ENCODE assay signal across 11 cellular contexts in genomic region chr3:16484216-16484615, GRCh38. TPM values are rescaled to one million over a fixed set of nuclear protein-coding genes. Genes with fewer than 3 reads are reported as not detected.
DNase-seq lines count a peak whose midpoint lies in the region; ATAC-seq and TF ChIP-seq lines count a peak whose summit lies in the region.
"Had no signal": no experiment of that assay in that cellular context is flagged by ENCODE, and none has a peak within 500 bp of the region (broad histone marks: within the 10 kb centered on the region; RNA-seq: fewer than 3 reads in every experiment).

No MANE protein-coding gene starts in this region.

- H3K27me3 Mint-ChIP-seq in HFFc6 (ENCODE audit: insufficient read depth): no peaks in the 10 kb centered on the region; the same call in 1 of the 2 replicates

- H3K36me3 Mint-ChIP-seq in HFFc6 (ENCODE audit: low read depth): peaks cover 24% of the 10 kb centered on the region

- H3K4me1 Mint-ChIP-seq in HFFc6 (ENCODE audit: low read depth): peaks cover 76% of the 10 kb centered on the region

- H3K4me3 Mint-ChIP-seq in HFFc6: peak overlapping the region; percentile 60

- TF ChIP-seq CTCF in HFFc6 (IDR thresholded peaks at IDR 0.05): no peak
- no peak for TF ChIP-seq CTCF in astrocyte of the spinal cord (IDR thresholded peaks at IDR 0.05; ENCODE audit: low read depth, low read length)

- no peak overlapping the region for H3K4me3 ChIP-seq in astrocyte of the spinal cord (ENCODE audit: low read depth, low read length)
- H3K4me3 ChIP-seq: skin epidermis, thoracic aorta had no signal

- H3K27ac Mint-ChIP-seq in HFFc6: peak overlapping the region; percentile 68

- peak; percentile 95 for DNase-seq in HFFc6
- peak; percentile 96 for DNase-seq in astrocyte of the spinal cord (ENCODE audit: low read depth, low spot score)
- DNase-seq in left kidney (ENCODE audit: low read depth, low spot score): peak; percentile 66
- peak; percentile 67 for DNase-seq in stromal cell of bone marrow (ENCODE audit: low read depth)
- DNase-seq in NCI-H1694 treated with DMSO at 0.1 percent for 48 hours (lab: John Stamatoyannopoulos, UW): no peak
- DNase-seq in activated CD8-positive, alpha-beta memory T cell treated with anti-CD3 and anti-CD28 coated beads, Interleukin-2, amount 50 U/mL, for 48 hours: no peak
- DNase-seq in T-helper 2 cell: no peak
- DNase-seq: RPMI8226 had no signal

- in situ Hi-C loops in astrocyte of the spinal cord (cut with HindIII; ENCODE audit: low sequenced_read_pairs): no loop called here

- no peak for ATAC-seq in HG03135 (IDR thresholded peaks at IDR 0.05; ENCODE audit: unreplicated experiment)

- H3K9me3 Mint-ChIP-seq in HFFc6: no peaks in the 10 kb centered on the region

RNA-seq across cellular contexts. Expression of gene RFTN1, which starts 29.3 kb away (rescaled TPM):
- total RNA-seq in HFFc6 (2021; fragmentation: NEBNext Ultra II Directional; extraction: Animal tissue kit (Norgen Biotek cat#: 25700)): 10 to 100 TPM; 53.4 to 62.4 (median 57.4) TPM

Comparison
In these comparisons a context has a peak if more than half of its experiments do, and no peak if none do; other contexts are left out.
1. DNase-seq: peak in HFFc6 (single experiment), astrocyte of the spinal cord (single experiment), left kidney (single experiment) and stromal cell of bone marrow (single experiment); none in NCI-H1694 treated with DMSO at 0.1 percent for 48 hours (single experiment), activated CD8-positive, alpha-beta memory T cell treated with anti-CD3 and anti-CD28 coated beads, Interleukin-2, amount 50 U/mL, for 48 hours (single experiment) and T-helper 2 cell (0 of 5).